ENCODE assay signal across 10 cellular contexts in the genomic region with DNA sequence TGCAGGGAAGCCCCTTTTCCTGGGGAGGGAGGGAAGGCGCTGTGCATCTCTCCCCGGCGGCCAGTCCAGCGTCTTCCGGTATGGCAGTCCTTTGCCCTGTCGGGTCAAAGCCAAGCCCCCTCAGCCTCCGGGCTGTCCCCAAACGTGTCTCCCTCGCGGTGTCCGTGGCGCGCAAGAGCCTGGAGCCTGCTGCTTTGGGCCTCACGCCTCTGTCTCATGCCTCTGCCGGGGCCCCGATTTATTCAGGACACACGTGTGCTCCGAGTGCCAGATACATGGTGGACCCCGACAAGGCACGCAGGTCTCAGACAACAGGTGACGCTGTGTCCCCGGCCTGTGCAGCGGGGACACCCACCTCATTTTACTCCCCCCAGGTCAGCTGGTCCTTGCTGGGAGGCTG.
DNase-seq lines count a peak whose midpoint lies in the region; ATAC-seq and TF ChIP-seq lines count a peak whose summit lies in the region.
"Had no signal": no experiment of that assay in that cellular context is flagged by ENCODE, and none has a peak within 500 bp of the region (broad histone marks: within the 10 kb centered on the region; RNA-seq: fewer than 3 reads in every experiment).

No MANE protein-coding gene starts in this region.

- peaks cover 12% of the 10 kb centered on the region for H3K4me1 Mint-ChIP-seq in endothelial cell (ENCODE audit: unreplicated experiment)
- peaks cover 9 to 20% (median 14%) of the 10 kb centered on the region in 4 donors for H3K4me1 Mint-ChIP-seq in naive thymus-derived CD8-positive, alpha-beta T cell

- no peaks in the 10 kb centered on the region for H3K36me3 Mint-ChIP-seq in endothelial cell (ENCODE audit: low read depth, unreplicated experiment)
- no peaks in the 10 kb centered on the region for H3K36me3 Mint-ChIP-seq in naive thymus-derived CD8-positive, alpha-beta T cell

- no peaks in the 10 kb centered on the region for H4K20me1 ChIP-seq in BLaER1

- H3K27ac ChIP-seq in BLaER1 = no peak overlapping the region

- TF ChIP-seq CTCF in endothelial cell (IDR thresholded peaks at IDR 0.05; ENCODE audit: unreplicated experiment) = no peak

- H3K4me3 ChIP-seq in BLaER1 = peak overlapping the region; percentile 44; the same call in 1 of the 2 replicates

- H3K9me3 Mint-ChIP-seq in endothelial cell (ENCODE audit: unreplicated experiment) = no peaks in the 10 kb centered on the region
- H3K9me3 Mint-ChIP-seq in naive thymus-derived CD8-positive, alpha-beta T cell = peaks cover 0 to 2% (median 0%) of the 10 kb centered on the region in 9 donors

- DNase-seq in endothelial cell (ENCODE audit: low spot score) = no peak
- no peak for DNase-seq in naive thymus-derived CD8-positive, alpha-beta T cell
- no peak for DNase-seq in activated gamma-delta T cell treated with Interleukin-2 at 50 U/mL for 16 hours
- DNase-seq in GM19240 (ENCODE audit: insufficient read length, low spot score) = no peak
- no peak for DNase-seq in activated effector memory CD4-positive, alpha-beta T cell treated with anti-CD3 and anti-CD28 coated beads, Interleukin-2, amount 50 U/mL, for 16 hours
- DNase-seq: AML-193, NCI-H2081 had no signal

- H3K27ac Mint-ChIP-seq in endothelial cell (ENCODE audit: unreplicated experiment) = no peak overlapping the region
- no peak overlapping the region for H3K27ac Mint-ChIP-seq in naive thymus-derived CD8-positive, alpha-beta T cell

- H3K9me3 ChIP-seq in BLaER1 = no peaks in the 10 kb centered on the region

- ATAC-seq in naive thymus-derived CD8-positive, alpha-beta T cell = peak; percentile 6 to 33
- no peak for ATAC-seq in GM21786 (IDR thresholded peaks at IDR 0.05; ENCODE audit: unreplicated experiment)

- H3K27me3 ChIP-seq in BLaER1 = no peaks in the 10 kb centered on the region

- H3K27me3 Mint-ChIP-seq in endothelial cell (ENCODE audit: unreplicated experiment) = peaks cover 20% of the 10 kb centered on the region
- peaks cover 0 to 34% (median 13%) of the 10 kb centered on the region in 5 donors for H3K27me3 Mint-ChIP-seq in naive thymus-derived CD8-positive, alpha-beta T cell

- H3K4me1 ChIP-seq in BLaER1 = peaks cover 61% of the 10 kb centered on the region

- no peak overlapping the region for H3K9ac ChIP-seq in BLaER1

- TF ChIP-seq RAD21 in Ishikawa (IDR thresholded peaks at IDR 0.05; ENCODE audit: low read depth) = no peak

- no peaks in the 10 kb centered on the region for H3K36me3 ChIP-seq in BLaER1

- peak overlapping the region; percentile 72 for H3K4me2 ChIP-seq in BLaER1

- H3K4me3 Mint-ChIP-seq in endothelial cell (ENCODE audit: unreplicated experiment) = peak overlapping the region; percentile 54
- H3K4me3 Mint-ChIP-seq in naive thymus-derived CD8-positive, alpha-beta T cell = peak overlapping the region; percentile 24 to 86 (median 32)

- POLR2A ChIA-PET in naive thymus-derived CD8-positive, alpha-beta T cell (lab: Charles Lee) = no interaction called here

- no peak for TF ChIP-seq EP300 in Ishikawa (IDR thresholded peaks at IDR 0.05; ENCODE audit: borderline replicate concordance)

TF ChIP-seq in Ishikawa, 13 proteins besides CTCF, POLR2A, EP300 and RAD21:
- TF ChIP-seq EGR1 (IDR thresholded peaks at IDR 0.05) = no peak
- TF ChIP-seq, protein P1, sequence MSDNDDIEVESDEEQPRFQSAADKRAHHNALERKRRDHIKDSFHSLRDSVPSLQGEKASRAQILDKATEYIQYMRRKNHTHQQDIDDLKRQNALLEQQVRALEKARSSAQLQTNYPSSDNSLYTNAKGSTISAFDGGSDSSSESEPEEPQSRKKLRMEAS (IDR thresholded peaks at IDR 0.05) = peak; percentile 66
